ENCODE assay signal across 11 cellular contexts in genomic region chr1:27741124-27741523, GRCh38.
"Had no signal": no experiment of that assay in that cellular context is flagged by ENCODE, and none has a peak within 500 bp of the region (broad histone marks: within the 10 kb centered on the region; RNA-seq: fewer than 3 reads in every experiment).

No MANE protein-coding gene starts in this region.

- DNase-seq: GM23248, GOT3, H7, H9, HCEC 1CT, HFFc6 had no signal

- ATAC-seq: GM23338, HCT116 had no signal

- H3K4me1 ChIP-seq: HAP-1 had no signal

- H3K9me3 ChIP-seq: HAP-1 had no signal

- FAIRE-seq: H1, H54 had no signal

- H3K27ac ChIP-seq: GM23248 had no signal

- H3K4me3 ChIP-seq: GM23248, GM23338, HAP-1 had no signal
